12 cellular contexts compared by ENCODE assay signal in genomic region chr12:32454075-32454474, GRCh38. TPM values are rescaled to one million over a fixed set of nuclear protein-coding genes. Genes with fewer than 3 reads are reported as not detected.
A peak's percentile ranks its signal among the peaks of the same experiment; 100 is the strongest.
DNase-seq lines count a peak whose midpoint lies in the region; ATAC-seq, FAIRE-seq and TF ChIP-seq lines count a peak whose summit lies in the region.
"Had no signal": no experiment of that assay in that cellular context is flagged by ENCODE, and none has a peak within 500 bp of the region (broad histone marks: within the 10 kb centered on the region; RNA-seq: fewer than 3 reads in every experiment).

No MANE protein-coding gene starts in this region.

- no peaks in the 10 kb centered on the region for H3K36me3 Mint-ChIP-seq in stimulated activated effector memory CD8-positive, alpha-beta T cell treated with anti-CD3 and anti-CD28 coated beads, Interleukin-12 subunit alpha, Interleukin-12 subunit beta, amount 100 ng/mL, for 72 hours

- peak overlapping the region; percentile 3; the same call in 1 of the 2 replicates for H3K9ac ChIP-seq in SK-N-SH

- TF ChIP-seq CTCF in SK-N-SH (IDR thresholded peaks at IDR 0.05), result no peak
- no peak for TF ChIP-seq CTCF in osteoblast (IDR thresholded peaks at IDR 0.05; ENCODE audit: extremely low read depth, low read depth, low read length)
- no peak for TF ChIP-seq CTCF in D721Med (IDR thresholded peaks at IDR 0.05; ENCODE audit: insufficient read depth, missing control alignments)

- 26% methylated on average over 3 of the region's 3 CpGs for WGBS in SK-N-SH (ENCODE audit: low lambda C conversion rate)

- TF ChIP-seq RAD21 in SK-N-SH (IDR thresholded peaks at IDR 0.05; ENCODE audit: low read length), result no peak

- peak; percentile 52 for DNase-seq in GM03348 (ENCODE audit: low spot score)
- no peak for DNase-seq in SK-N-SH
- peak; percentile 38 for DNase-seq in fibroblast of the conjunctiva (ENCODE audit: low read depth)
- DNase-seq in osteoblast (ENCODE audit: insufficient read length, low spot score, missing footprints), result peak; percentile 68
- DNase-seq in NCI-H2227 (lab: John Stamatoyannopoulos, UW; ENCODE audit: unreplicated experiment), result no peak
- no peak for DNase-seq in D721Med (ENCODE audit: insufficient read length, low spot score)
- DNase-seq in nucleus accumbens (lab: John Stamatoyannopoulos, UW), result no peak
- no peak for DNase-seq in stimulated activated effector memory CD8-positive, alpha-beta T cell treated with anti-CD3 and anti-CD28 coated beads, Interleukin-12 subunit alpha, Interleukin-12 subunit beta, amount 100 ng/mL, for 72 hours (ENCODE audit: low spot score in 2 of 2)
- DNase-seq: activated CD4-positive, alpha-beta T cell treated with anti-CD3 and anti-CD28 coated beads for 36 hours; DMS79 treated with DMSO at 0.1 percent for 48 hours; stimulated activated CD4-positive, alpha-beta T cell treated with anti-CD3 and anti-CD28 coated beads, Interleukin-1b, Interleukin-23, amount 100 ng/mL, for 48 hours had no signal

- no peak for FAIRE-seq in D721Med (lab: Jason Lieb, UNC)

- H3K4me2 ChIP-seq in SK-N-SH (no peak overlapping the region), osteoblast (ENCODE audit: insufficient read depth, low read length) (peak overlapping the region; percentile 38)

- no peaks in the 10 kb centered on the region for H3K9me3 Mint-ChIP-seq in stimulated activated effector memory CD8-positive, alpha-beta T cell treated with anti-CD3 and anti-CD28 coated beads, Interleukin-12 subunit alpha, Interleukin-12 subunit beta, amount 100 ng/mL, for 72 hours

- no peaks in the 10 kb centered on the region for H3K27me3 ChIP-seq in SK-N-SH (ENCODE audit: insufficient read depth)
- H3K27me3 ChIP-seq in osteoblast (ENCODE audit: insufficient read depth, low read length), result no peaks in the 10 kb centered on the region

- H3K4me3 ChIP-seq in SK-N-SH (ENCODE audit: low read depth in 2 of 2, low read length in 1 of 2), result no peak overlapping the region
- no peak overlapping the region for H3K4me3 ChIP-seq in osteoblast (ENCODE audit: insufficient read depth, low read length)
- H3K4me3 ChIP-seq: lung had no signal

- H2AFZ ChIP-seq in SK-N-SH (ENCODE audit: low read depth) (peak overlapping the region; percentile 73), osteoblast (ENCODE audit: low read length) (peak overlapping the region; percentile 49)

- H3K4me1 ChIP-seq in SK-N-SH (ENCODE audit: control insufficient read depth in 1 of 2, insufficient read depth in 2 of 2, low read depth in 1 of 2, low read length in 1 of 2), result peaks cover 0 to 25% of the 10 kb centered on the region in 2 experiments; a peak in 3 of 4 replicates
- H3K4me1 ChIP-seq in osteoblast (ENCODE audit: insufficient read depth, low read length), result peaks cover 26% of the 10 kb centered on the region

- H3K36me3 ChIP-seq in SK-N-SH (replicated peaks in 1 of 2; ENCODE audit: control insufficient read depth in 1 of 2, insufficient read depth in 2 of 2, low read length in 1 of 2), result no peaks in the 10 kb centered on the region
- no peaks in the 10 kb centered on the region for H3K36me3 ChIP-seq in osteoblast (ENCODE audit: insufficient read depth, low read length)

- H4K20me1 ChIP-seq in SK-N-SH (ENCODE audit: insufficient read depth), result no peaks in the 10 kb centered on the region
- no peaks in the 10 kb centered on the region for H4K20me1 ChIP-seq in osteoblast (ENCODE audit: insufficient read depth, low read length)

- no peak for TF ChIP-seq EP300 in SK-N-SH (IDR thresholded peaks at IDR 0.05; ENCODE audit: borderline replicate concordance in 1 of 2, low read depth in 1 of 2, low read length in 1 of 2)

- no peak overlapping the region for H3K27ac Mint-ChIP-seq in stimulated activated effector memory CD8-positive, alpha-beta T cell treated with anti-CD3 and anti-CD28 coated beads, Interleukin-12 subunit alpha, Interleukin-12 subunit beta, amount 100 ng/mL, for 72 hours
- H3K27ac Mint-ChIP-seq: activated CD4-positive, alpha-beta T cell treated with anti-CD3 and anti-CD28 coated beads for 36 hours had no signal

- CTCF ChIA-PET in SK-N-SH (lab: Yijun Ruan, JAX), result interaction anchor here (0.9 to 8.3 kb wide), 9 partner anchors 19 to 301 kb away, joined by 3 to 87 read pairs (median 4); partner anchors contain the start of gene YARS2

- H3K27ac ChIP-seq in SK-N-SH (ENCODE audit: low read depth in 2 of 2, low read length in 1 of 2), result peak overlapping the region in 1 of 2 experiments; percentile 12; a peak in 1 of 4 replicates
- H3K27ac ChIP-seq in osteoblast (ENCODE audit: low read depth, low read length), result no peak overlapping the region

- no peaks in the 10 kb centered on the region for H3K4me1 Mint-ChIP-seq in stimulated activated effector memory CD8-positive, alpha-beta T cell treated with anti-CD3 and anti-CD28 coated beads, Interleukin-12 subunit alpha, Interleukin-12 subunit beta, amount 100 ng/mL, for 72 hours

- no peaks in the 10 kb centered on the region for H3K9me2 ChIP-seq in SK-N-SH

- ATAC-seq in stimulated activated effector memory CD8-positive, alpha-beta T cell treated with anti-CD3 and anti-CD28 coated beads, Interleukin-12 subunit alpha, Interleukin-12 subunit beta, amount 100 ng/mL, for 72 hours, result no peak
- ATAC-seq: activated CD4-positive, alpha-beta T cell treated with anti-CD3 and anti-CD28 coated beads for 36 hours had no signal

- H3K79me2 ChIP-seq in SK-N-SH (ENCODE audit: insufficient read depth) (no peaks in the 10 kb centered on the region), osteoblast (ENCODE audit: insufficient read depth, low read length) (no peaks in the 10 kb centered on the region)

- no peaks in the 10 kb centered on the region for H3K9me3 ChIP-seq in SK-N-SH
- H3K9me3 ChIP-seq in osteoblast (ENCODE audit: low read depth, low read length), result no peaks in the 10 kb centered on the region

- POLR2A ChIA-PET in SK-N-SH (lab: Yijun Ruan, JAX), result no interaction called here

- no peaks in the 10 kb centered on the region for H3F3A ChIP-seq in SK-N-SH (replicated peaks; ENCODE audit: insufficient read depth)

- no peak overlapping the region for H3K4me3 Mint-ChIP-seq in stimulated activated effector memory CD8-positive, alpha-beta T cell treated with anti-CD3 and anti-CD28 coated beads, Interleukin-12 subunit alpha, Interleukin-12 subunit beta, amount 100 ng/mL, for 72 hours
- H3K4me3 Mint-ChIP-seq: activated CD4-positive, alpha-beta T cell treated with anti-CD3 and anti-CD28 coated beads for 36 hours had no signal

TF ChIP-seq in SK-N-SH, 30 proteins besides CTCF, POLR2A, EP300 and RAD21:
- TF ChIP-seq FOSL2 (IDR thresholded peaks at IDR 0.05; ENCODE audit: borderline replicate concordance, low read depth) (peak; percentile 11; the same call in 1 of the 2 replicates), JUND (IDR thresholded peaks at IDR 0.05) (peak; percentile 34; the same call in 1 of the 2 replicates), USF1 (IDR thresholded peaks at IDR 0.05; ENCODE audit: borderline replicate concordance, low read depth) (no peak)

RNA-seq across cellular contexts. Expression of gene FGD4, which starts 54.7 kb away (rescaled TPM):
- polyA plus RNA-seq in SK-N-SH (2012; rRNA removed), result 0.26 and 0.44 TPM in 2 replicates
- 0.24 and 0.35 TPM in 2 replicates for polyA plus RNA-seq in SK-N-SH (2012; cell fraction: cytosol; rRNA removed)
- polyA plus RNA-seq in SK-N-SH (2012; cell fraction: nucleus; rRNA removed), result 0.38 and 0.58 TPM in 2 replicates
- total RNA-seq in osteoblast, result 5.6 and 11.9 TPM in 2 replicates

Comparison
In these comparisons a context has a peak if more than half of its experiments do, and no peak if none do; other contexts are left out.
1. DNase-seq: peak in GM03348 (single experiment), fibroblast of the conjunctiva (single experiment) and osteoblast (single experiment); none in SK-N-SH (single experiment), NCI-H2227 (single experiment), D721Med (single experiment), nucleus accumbens (0 of 56) and stimulated activated effector memory CD8-positive, alpha-beta T cell treated with anti-CD3 and anti-CD28 coated beads, Interleukin-12 subunit alpha, Interleukin-12 subunit beta, amount 100 ng/mL, for 72 hours (0 of 2).